Comparison of ENCODE assay signal across 8 cellular contexts in genomic region chr15:93087825-93088199, GRCh38. TPM values are rescaled to one million over a fixed set of nuclear protein-coding genes. Genes with fewer than 3 reads are reported as not detected.
DNase-seq lines count a peak whose midpoint lies in the region; ATAC-seq and TF ChIP-seq lines count a peak whose summit lies in the region.

No MANE protein-coding gene starts in this region.

- CTCF ChIA-PET in BJ (lab: Yijun Ruan, JAX) = interaction anchor here (0.6 to 2.1 kb wide), 15 partner anchors 10 to 1032 kb away, joined by 3 to 18 read pairs (median 4); no protein-coding TSS in a partner anchor

- peak overlapping the region; percentile 73 for H3K4me3 Mint-ChIP-seq in activated naive CD8-positive, alpha-beta T cell treated with anti-CD3 and anti-CD28 coated beads, Interleukin-2, amount 50 U/mL, for 24 hours
- H3K4me3 Mint-ChIP-seq in progenitor cell of endocrine pancreas (ENCODE audit: low read depth) = peak overlapping the region; percentile 74

- TF ChIP-seq CTCF in BJ (IDR thresholded peaks at IDR 0.05; ENCODE audit: insufficient read depth, low read depth, low read length) = peak; percentile 79
- peak; percentile 91 for TF ChIP-seq CTCF in LNCAP (IDR thresholded peaks at IDR 0.05)
- TF ChIP-seq CTCF in right atrium auricular region (IDR thresholded peaks at IDR 0.05) = peak; percentile 92 to 94
- TF ChIP-seq CTCF in progenitor cell of endocrine pancreas (IDR thresholded peaks at IDR 0.05; ENCODE audit: unreplicated experiment) = peak; percentile 94

- H3K27me3 Mint-ChIP-seq in activated naive CD8-positive, alpha-beta T cell treated with anti-CD3 and anti-CD28 coated beads, Interleukin-2, amount 50 U/mL, for 24 hours = peaks cover 64% of the 10 kb centered on the region
- H3K27me3 Mint-ChIP-seq in progenitor cell of endocrine pancreas = peaks cover 50% of the 10 kb centered on the region

- DNase-seq in BJ (ENCODE audit: low read depth) = no peak
- DNase-seq in SKM-1 (lab: John Stamatoyannopoulos, UW; ENCODE audit: unreplicated experiment) = peak; percentile 44
- DNase-seq in activated naive CD8-positive, alpha-beta T cell treated with anti-CD3 and anti-CD28 coated beads, Interleukin-2, amount 50 U/mL, for 24 hours = peak; percentile 72
- DNase-seq in right atrium auricular region (ENCODE audit: low spot score) = peak; percentile 93
- peak; percentile 55 for DNase-seq in progenitor cell of endocrine pancreas (ENCODE audit: low spot score, unreplicated experiment)

- H3K36me3 ChIP-seq in BJ (ENCODE audit: control insufficient read depth, insufficient read depth, low read length) = no peaks in the 10 kb centered on the region
- H3K36me3 ChIP-seq in right atrium auricular region = no peaks in the 10 kb centered on the region
- no peaks in the 10 kb centered on the region for H3K36me3 ChIP-seq in urinary bladder (ENCODE audit: insufficient read depth)

- H3K27me3 ChIP-seq in BJ (ENCODE audit: control insufficient read depth, insufficient read depth, low read length) = peaks cover 33% of the 10 kb centered on the region
- no peaks in the 10 kb centered on the region for H3K27me3 ChIP-seq in right atrium auricular region

- H3K9me3 ChIP-seq in right atrium auricular region = no peaks in the 10 kb centered on the region

- H3K36me3 Mint-ChIP-seq in activated naive CD8-positive, alpha-beta T cell treated with anti-CD3 and anti-CD28 coated beads, Interleukin-2, amount 50 U/mL, for 24 hours (ENCODE audit: low read depth) = no peaks in the 10 kb centered on the region
- no peaks in the 10 kb centered on the region for H3K36me3 Mint-ChIP-seq in progenitor cell of endocrine pancreas (ENCODE audit: insufficient read depth)

- H3K4me1 ChIP-seq in right atrium auricular region (peaks cover 0 to 27% of the 10 kb centered on the region in 2 donors), urinary bladder (ENCODE audit: insufficient read depth) (no peaks in the 10 kb centered on the region)

- peak overlapping the region; percentile 67 to 76 for H3K27ac ChIP-seq in right atrium auricular region
- H3K27ac ChIP-seq in urinary bladder (ENCODE audit: low read depth) = no peak overlapping the region

- H3K9me3 Mint-ChIP-seq in activated naive CD8-positive, alpha-beta T cell treated with anti-CD3 and anti-CD28 coated beads, Interleukin-2, amount 50 U/mL, for 24 hours = no peaks in the 10 kb centered on the region
- no peaks in the 10 kb centered on the region for H3K9me3 Mint-ChIP-seq in progenitor cell of endocrine pancreas (ENCODE audit: low read depth)

- H3K4me3 ChIP-seq in BJ (ENCODE audit: low read depth, low read length) (no peak overlapping the region), right atrium auricular region (peak overlapping the region; percentile 56 to 67), urinary bladder (ENCODE audit: low read depth, low read length) (peak overlapping the region; percentile 56)

- POLR2A ChIA-PET in BJ (lab: Charles Lee) = no interaction called here

- H3K4me1 Mint-ChIP-seq in activated naive CD8-positive, alpha-beta T cell treated with anti-CD3 and anti-CD28 coated beads, Interleukin-2, amount 50 U/mL, for 24 hours = peaks cover 13% of the 10 kb centered on the region
- peaks cover 4% of the 10 kb centered on the region for H3K4me1 Mint-ChIP-seq in progenitor cell of endocrine pancreas (ENCODE audit: low read depth)

- H3K27ac Mint-ChIP-seq in activated naive CD8-positive, alpha-beta T cell treated with anti-CD3 and anti-CD28 coated beads, Interleukin-2, amount 50 U/mL, for 24 hours = no peak overlapping the region
- no peak overlapping the region for H3K27ac Mint-ChIP-seq in progenitor cell of endocrine pancreas

- 2% methylated on average over 14 of the region's 14 CpGs for WGBS in urinary bladder

- peak; percentile 46 for ATAC-seq in GM19438 (IDR thresholded peaks at IDR 0.05; ENCODE audit: low read depth, unreplicated experiment)
- ATAC-seq in activated naive CD8-positive, alpha-beta T cell treated with anti-CD3 and anti-CD28 coated beads, Interleukin-2, amount 50 U/mL, for 24 hours = peak; percentile 53

RNA-seq across cellular contexts. Expression of gene RGMA, which starts 1.2 kb away (rescaled TPM):
- polyA plus RNA-seq in BJ (2011; rRNA removed) = 0.11 and 0.34 TPM in 2 replicates
- polyA minus RNA-seq in BJ (2011; rRNA and poly(A)+ RNA removed) = 0.09 and 0.36 TPM in 2 replicates
- 1 to 10 TPM; 7.2 to 9.9 TPM for total RNA-seq in right atrium auricular region
- 11.4 and 11.8 TPM in 2 replicates for total RNA-seq in progenitor cell of endocrine pancreas
- 3.4 TPM for total RNA-seq in urinary bladder
- 13.6 TPM for polyA plus RNA-seq in urinary bladder
